Comparison of ENCODE assay signal across 25 cellular contexts in genomic region chr2:15049096-15049993, GRCh38.
DNase-seq lines count a peak whose midpoint lies in the region; ATAC-seq and TF ChIP-seq lines count a peak whose summit lies in the region.
"Had no signal": no experiment of that assay in that cellular context is flagged by ENCODE, and none has a peak within 500 bp of the region (broad histone marks: within the 10 kb centered on the region; RNA-seq: fewer than 3 reads in every experiment).

No MANE protein-coding gene starts in this region.

- DNase-seq in DMS153 treated with DMSO at 0.1 percent for 48 hours (lab: John Stamatoyannopoulos, UW; ENCODE audit: unreplicated experiment) (peak; percentile 20), IMR-90 (no peak), NCI-H69 (lab: John Stamatoyannopoulos, UW) (peak; percentile 58), esophagus muscularis mucosa (ENCODE audit: extremely low spot score) (peak; percentile 89), trophoblast cell (no peak), anterior cingulate cortex (lab: John Stamatoyannopoulos, UW) (no peak)
- DNase-seq: activated CD4-positive, alpha-beta T cell treated with anti-CD3 and anti-CD28 coated beads for 4 hours; activated effector memory CD4-positive, alpha-beta T cell treated with Interleukin-2 at 50 U/mL for 16 hours; activated T-cell treated with anti-CD3 and anti-CD28 coated beads for 4 hours; cerebellar nuclear complex; GDM1; H7; hypothalamus; immature natural killer cell; KBM-7; left colon; NCI-H1436; stimulated activated naive CD8-positive, alpha-beta T cell treated with anti-CD3 and anti-CD28 coated beads, Interleukin-15, Interleukin-2, amounts not matched to agents 100 U/mL and 50 U/mL, for 24 hours; testis; uterus had no signal

- H3K4me3 ChIP-seq in IMR-90 (ENCODE audit: insufficient read depth, low read depth, low read length) (no peak overlapping the region), esophagus muscularis mucosa (no peak overlapping the region), trophoblast cell (ENCODE audit: low read depth, low read length) (no peak overlapping the region)
- H3K4me3 ChIP-seq: dorsolateral prefrontal cortex, prostate gland, testis, uterus had no signal

- TF ChIP-seq EP300 in esophagus muscularis mucosa (IDR thresholded peaks at IDR 0.05): no peak

- no peak overlapping the region for H2BK12ac ChIP-seq in trophoblast cell (ENCODE audit: low read length)

- H2BK15ac ChIP-seq in IMR-90 (ENCODE audit: low read depth, low read length): no peak overlapping the region

- no peaks in the 10 kb centered on the region for H3K9me1 ChIP-seq in IMR-90 (ENCODE audit: insufficient read depth, low read length)

- H2BK5ac ChIP-seq in IMR-90 (ENCODE audit: low read depth, low read length, poor library complexity, severe bottlenecking) (no peak overlapping the region), trophoblast cell (ENCODE audit: low read depth, low read length, poor library complexity) (no peak overlapping the region)

- H2AK9ac ChIP-seq in IMR-90 (replicated peaks; ENCODE audit: low read depth, low read length, poor library complexity): no peak overlapping the region

- H3K9me3 ChIP-seq in IMR-90 (ENCODE audit: control insufficient read depth, insufficient read depth, low read length): no peaks in the 10 kb centered on the region
- no peaks in the 10 kb centered on the region for H3K9me3 ChIP-seq in esophagus muscularis mucosa
- peaks cover 1% of the 10 kb centered on the region for H3K9me3 ChIP-seq in trophoblast cell (ENCODE audit: insufficient read depth, low read depth, low read length)
- H3K9me3 ChIP-seq: neutrophil, prostate gland, testis, uterus had no signal

- H3K9ac ChIP-seq in IMR-90 (ENCODE audit: low read depth, low read length): no peak overlapping the region
- H3K9ac ChIP-seq in trophoblast cell (ENCODE audit: low read length): no peak overlapping the region

- H2AK5ac ChIP-seq in IMR-90 (ENCODE audit: low read depth, low read length): no peak overlapping the region
- H2AK5ac ChIP-seq in trophoblast cell (ENCODE audit: low read length): no peak overlapping the region

- in situ Hi-C loops in IMR-90 (cut with MboI; ENCODE audit: low sequenced_read_pairs): loop anchor here (25.0 kb wide), 1 partner anchor 538 kb away; the partner anchor contains the start of gene DDX1

- H3K27ac ChIP-seq in IMR-90 (ENCODE audit: insufficient read depth, low read length): no peak overlapping the region; the same call in 1 of the 2 replicates
- H3K27ac ChIP-seq in esophagus muscularis mucosa (replicated peaks in 1 of 4): no peak overlapping the region
- H3K27ac ChIP-seq in trophoblast cell (ENCODE audit: low read depth, low read length): no peak overlapping the region
- H3K27ac ChIP-seq: C4-2B, dorsolateral prefrontal cortex, neutrophil, prostate gland, testis, uterus had no signal

- TF ChIP-seq RAD21 in IMR-90 (IDR thresholded peaks at IDR 0.05; ENCODE audit: low read length): no peak

- no peak overlapping the region for H2BK120ac ChIP-seq in IMR-90 (ENCODE audit: low read depth, low read length)
- H2BK120ac ChIP-seq in trophoblast cell (ENCODE audit: insufficient read depth, low read length, poor library complexity): no peak overlapping the region

- H2AFZ ChIP-seq in IMR-90 (replicated peaks; ENCODE audit: low read length, poor library complexity) (no peak overlapping the region), trophoblast cell (ENCODE audit: insufficient read depth, low read length, poor library complexity) (no peak overlapping the region)

- no peak overlapping the region for H4K8ac ChIP-seq in IMR-90 (ENCODE audit: low read depth in 2 of 2, low read length in 2 of 2)
- H4K8ac ChIP-seq in trophoblast cell (ENCODE audit: low read depth, low read length): no peak overlapping the region

- intact Hi-C loops in IMR-90 (cut with micrococcal nuclease) (loop anchor here (10.0 kb wide), 1 partner anchor 515 kb away; the partner anchor contains the start of gene NBAS), esophagus muscularis mucosa (cut with DNase I) (loop anchor here (10.0 kb wide), 1 partner anchor 415 kb away; the partner anchor contains the start of gene LRATD1)

- H3K4ac ChIP-seq in IMR-90 (ENCODE audit: low read depth, low read length) (no peak overlapping the region), trophoblast cell (ENCODE audit: low read depth, low read length) (no peak overlapping the region)

- peaks cover 7% of the 10 kb centered on the region; the same call in 1 of the 2 replicates for H3K4me1 ChIP-seq in IMR-90 (ENCODE audit: control insufficient read depth, insufficient read depth, low read length)
- H3K4me1 ChIP-seq in esophagus muscularis mucosa: peaks cover 0 to under 1% (median under 1%) of the 10 kb centered on the region in 4 donors
- no peaks in the 10 kb centered on the region for H3K4me1 ChIP-seq in trophoblast cell (ENCODE audit: control insufficient read depth in 1 of 2, insufficient read depth in 2 of 2, low read length in 2 of 2)
- H3K4me1 ChIP-seq: prostate gland, testis, uterus had no signal

- POLR2A ChIA-PET in IMR-90 (lab: Charles Lee; ENCODE audit: unreplicated experiment): no interaction called here

- H4K5ac ChIP-seq in IMR-90 (ENCODE audit: low read depth, low read length): no peak overlapping the region; the same call in 1 of the 2 replicates

- H3K79me1 ChIP-seq in IMR-90 (ENCODE audit: low read depth in 1 of 2, low read length in 2 of 2) (no peaks in the 10 kb centered on the region), trophoblast cell (ENCODE audit: low read length) (no peaks in the 10 kb centered on the region)

- ATAC-seq in IMR-90 (ENCODE audit: low read depth) (no peak), HG03565 (IDR thresholded peaks at IDR 0.05; ENCODE audit: unreplicated experiment) (no peak)
- ATAC-seq: left colon; stimulated activated naive CD8-positive, alpha-beta T cell treated with anti-CD3 and anti-CD28 coated beads, Interleukin-15, Interleukin-2, amounts not matched to agents 100 U/mL and 50 U/mL, for 24 hours had no signal

- no peaks in the 10 kb centered on the region for H4K20me1 ChIP-seq in IMR-90 (ENCODE audit: insufficient read depth, low read length)

- no peaks in the 10 kb centered on the region for H3K36me3 ChIP-seq in IMR-90 (ENCODE audit: control insufficient read depth, insufficient read depth, low read length)
- H3K36me3 ChIP-seq in esophagus muscularis mucosa: no peaks in the 10 kb centered on the region
- H3K36me3 ChIP-seq in trophoblast cell (ENCODE audit: control insufficient read depth in 1 of 2, insufficient read depth in 2 of 2, low read length in 2 of 2): no peaks in the 10 kb centered on the region
- H3K36me3 ChIP-seq: neutrophil, prostate gland, uterus had no signal

- H2BK20ac ChIP-seq in IMR-90 (ENCODE audit: low read depth, low read length): no peak overlapping the region

- TF ChIP-seq POLR2A in IMR-90 (IDR thresholded peaks at IDR 0.05; ENCODE audit: low read depth, low read length) (no peak), esophagus muscularis mucosa (IDR thresholded peaks at IDR 0.05; ENCODE audit: low read depth) (no peak)

- H3K27me3 ChIP-seq in IMR-90 (ENCODE audit: control insufficient read depth, insufficient read depth, low read length): no peaks in the 10 kb centered on the region
- no peaks in the 10 kb centered on the region for H3K27me3 ChIP-seq in esophagus muscularis mucosa
- H3K27me3 ChIP-seq in trophoblast cell (ENCODE audit: insufficient read depth, low read length): no peaks in the 10 kb centered on the region
- H3K27me3 ChIP-seq: dorsolateral prefrontal cortex, testis, uterus had no signal

- no peak for TF ChIP-seq CTCF in IMR-90 (conservative IDR thresholded peaks at IDR 0.05; ENCODE audit: low read depth, low read length)
- TF ChIP-seq CTCF in esophagus muscularis mucosa (IDR thresholded peaks at IDR 0.05): no peak

- 78% methylated on average over 12 of the region's 14 CpGs; no CpG with 5 or more reads in 1 of the 2 experiments for WGBS in IMR-90 (ENCODE audit: extremely low coverage in 2 of 2, insufficient read length in 1 of 2), 2 experiments
- WGBS in esophagus muscularis mucosa: 86% methylated on average over 11 of the region's 14 CpGs
- WGBS in trophoblast cell (ENCODE audit: extremely low coverage, insufficient coverage, insufficient read length): no CpG with 5 or more reads among the region's 14 CpGs

- no peak overlapping the region; the same call in 1 of the 2 replicates for H3K4me2 ChIP-seq in IMR-90 (ENCODE audit: low read depth, low read length)
- H3K4me2 ChIP-seq in trophoblast cell (ENCODE audit: low read length): no peak overlapping the region

- CTCF ChIA-PET in IMR-90 (lab: Yijun Ruan, JAX): interaction anchor here (0.9 kb wide), 1 partner anchor 23 kb away, joined by 3 read pairs; no protein-coding TSS in a partner anchor

- H4K91ac ChIP-seq in IMR-90 (ENCODE audit: insufficient read depth, low read depth, low read length) (no peak overlapping the region), trophoblast cell (ENCODE audit: low read depth, low read length) (no peak overlapping the region)

- H3K79me2 ChIP-seq in trophoblast cell (ENCODE audit: control insufficient read depth, insufficient read depth, low read length, poor library complexity): no peaks in the 10 kb centered on the region

- BruUV-seq in IMR-90 (replicated peaks; lab: Mats Ljungman, UMichigan): no TSS peak

- H3K14ac ChIP-seq in IMR-90 (replicated peaks; ENCODE audit: low read depth, low read length): no peak overlapping the region
- H3K14ac ChIP-seq in trophoblast cell (ENCODE audit: low read length): no peak overlapping the region

- dilution Hi-C loops in IMR-90 (cut with HindIII; ENCODE audit: low sequenced_read_pairs, unreplicated experiment): no loop called here

- no peak overlapping the region for H3K56ac ChIP-seq in IMR-90 (ENCODE audit: extremely low read depth, insufficient read depth, low read length)

- H4K12ac ChIP-seq in trophoblast cell (ENCODE audit: low read depth, low read length): no peak overlapping the region

- H3K18ac ChIP-seq in IMR-90 (ENCODE audit: low read depth, low read length) (peak overlapping the region; percentile 53; the same call in 1 of the 2 replicates), trophoblast cell (ENCODE audit: low read length) (no peak overlapping the region)

- H3K23ac ChIP-seq in IMR-90 (ENCODE audit: low read depth, low read length) (no peak overlapping the region), trophoblast cell (ENCODE audit: low read length) (no peak overlapping the region)

TF ChIP-seq in IMR-90, 13 proteins besides CTCF, POLR2A, EP300 and RAD21 (continues in another document):
- TF ChIP-seq ELK1 (IDR thresholded peaks at IDR 0.05; ENCODE audit: borderline replicate concordance, low read depth, low read length) (no peak), CHD1 (IDR thresholded peaks at IDR 0.05; ENCODE audit: low read depth, low read length) (no peak), NFE2L2 (IDR thresholded peaks at IDR 0.05; ENCODE audit: low read depth, low read length) (no peak)

Comparison
In these comparisons a context has a peak if more than half of its experiments do, and no peak if none do; other contexts are left out.
1. DNase-seq: peak in DMS153 treated with DMSO at 0.1 percent for 48 hours (single experiment), NCI-H69 (single experiment) and esophagus muscularis mucosa (single experiment); none in IMR-90 (single experiment), trophoblast cell (0 of 2) and anterior cingulate cortex (0 of 58).